Comparison of ENCODE assay signal across 13 cellular contexts in the genomic region with DNA sequence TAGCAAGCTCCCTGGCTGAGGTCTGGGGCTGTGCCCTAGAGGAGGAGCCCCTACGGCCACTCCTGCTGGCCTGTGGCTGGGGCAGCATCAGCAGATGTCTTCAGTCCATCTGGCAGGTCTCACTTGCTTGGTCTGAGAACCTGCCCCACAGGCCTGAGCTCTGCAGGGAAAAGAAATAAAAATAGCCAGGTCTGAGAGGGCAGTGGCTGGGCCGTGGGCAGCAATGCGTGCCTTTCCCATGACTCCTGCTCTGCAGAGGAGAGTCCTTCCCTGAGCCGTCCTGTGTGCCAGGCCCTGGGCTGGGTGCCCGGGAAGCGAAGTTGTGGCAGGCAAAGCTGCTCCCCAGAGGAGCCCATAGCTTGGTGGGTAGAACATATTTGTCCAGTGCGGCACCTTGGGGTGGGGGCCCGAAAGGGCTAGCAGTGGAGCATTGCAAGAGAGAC. TPM values are rescaled to one million over a fixed set of nuclear protein-coding genes. Genes with fewer than 3 reads are reported as not detected.
DNase-seq lines count a peak whose midpoint lies in the region; ATAC-seq and TF ChIP-seq lines count a peak whose summit lies in the region.
"Had no signal": no experiment of that assay in that cellular context is flagged by ENCODE, and none has a peak within 500 bp of the region (broad histone marks: within the 10 kb centered on the region; RNA-seq: fewer than 3 reads in every experiment).

No MANE protein-coding gene starts in this region.

- H3K9me3 ChIP-seq in lung (ENCODE audit: control insufficient read depth in 2 of 2, insufficient read depth in 1 of 2, low read length in 1 of 2) (no peaks in the 10 kb centered on the region), tibial artery (no peaks in the 10 kb centered on the region)

- no peak for TF ChIP-seq CTCF in fibroblast of mammary gland (conservative IDR thresholded peaks at IDR 0.05; ENCODE audit: control insufficient read depth, insufficient read depth, low read depth, low read length)
- no peak for TF ChIP-seq CTCF in lung (IDR thresholded peaks at IDR 0.05; ENCODE audit: control extremely low read depth, extremely low read depth)
- TF ChIP-seq CTCF in tibial artery (IDR thresholded peaks at IDR 0.05), result peak in 1 of 2 experiments; percentile 6

- H3K4me1 ChIP-seq in lung (ENCODE audit: control insufficient read depth in 2 of 2, insufficient read depth in 2 of 2, low read length in 2 of 2) (no peaks in the 10 kb centered on the region), tibial artery (peaks cover 0 to 64% (median 50%) of the 10 kb centered on the region in 4 donors)

- ATAC-seq in lung (ENCODE audit: insufficient read depth, low FRiP score) (peak; percentile 3), HG02852 (IDR thresholded peaks at IDR 0.05; ENCODE audit: unreplicated experiment) (no peak)
- ATAC-seq: CD8-positive, alpha-beta T cell; stimulated activated naive CD8-positive, alpha-beta T cell treated with anti-CD3 and anti-CD28 coated beads, Interleukin-15, Interleukin-2, amounts not matched to agents 100 U/mL and 50 U/mL, for 24 hours had no signal

- H3K27ac ChIP-seq in lung (ENCODE audit: low read depth in 1 of 2, low read length in 1 of 2) (peak overlapping the region in 1 of 2 donors; percentile 71), tibial artery (peak overlapping the region; percentile 81 to 86)
- H3K27ac ChIP-seq: cardiac muscle cell, HL-60 had no signal

- H3K4me3 ChIP-seq in fibroblast of mammary gland (ENCODE audit: control insufficient read depth, low read depth, low read length) (no peak overlapping the region), lung (no peak overlapping the region), tibial artery (no peak overlapping the region)
- H3K4me3 ChIP-seq: cardiac muscle cell had no signal

- no peaks in the 10 kb centered on the region for H3K36me3 ChIP-seq in lung (ENCODE audit: control insufficient read depth in 2 of 2, insufficient read depth in 2 of 2, low read length in 2 of 2)
- H3K36me3 ChIP-seq in tibial artery, result no peaks in the 10 kb centered on the region
- H3K36me3 ChIP-seq: cardiac muscle cell had no signal

- intact Hi-C loops in tibial artery (cut with DNase I; ENCODE audit: low total_unique reads), result loop anchor here (10.0 kb wide), 1 partner anchor 196 kb away; the partner anchor contains the start of gene MAN2B2

- no peaks in the 10 kb centered on the region for H3K27me3 ChIP-seq in lung (ENCODE audit: control insufficient read depth, insufficient read depth)
- no peaks in the 10 kb centered on the region for H3K27me3 ChIP-seq in tibial artery

- 83 to 90% methylated on average over 8 of the region's 8 CpGs for WGBS in lung, 2 donors

- DNase-seq in M059J (ENCODE audit: low read depth) (peak; percentile 95), fibroblast of mammary gland (ENCODE audit: low read depth) (peak; percentile 12), lung (ENCODE audit: low spot score) (no peak), tibial artery (peak; percentile 82 to 97), DMS153 (lab: John Stamatoyannopoulos, UW) (no peak), NCI-H1092 (lab: John Stamatoyannopoulos, UW) (no peak)
- DNase-seq: activated CD4-positive, alpha-beta T cell treated with anti-CD3 and anti-CD28 coated beads, Interleukin-2, amount 50 U/mL, for 48 hours; activated gamma-delta T cell treated with Interleukin-2 at 50 U/mL for 16 hours; CD8-positive, alpha-beta T cell; stimulated activated naive CD8-positive, alpha-beta T cell treated with anti-CD3 and anti-CD28 coated beads, Interleukin-15, Interleukin-2, amounts not matched to agents 100 U/mL and 50 U/mL, for 24 hours had no signal

RNA-seq across cellular contexts. Expression of gene KIAA0232, which starts 11.3 kb away (rescaled TPM):
- total RNA-seq in M059J (2014; rRNA removed; shearing (Covaris generic)), result 14.3 and 18.5 TPM in 2 replicates
- total RNA-seq in lung, result 10 to 100 TPM; 27.0 to 34.6 TPM
- polyA plus RNA-seq in lung, result 10 to 100 TPM in 1 of 2 donors, 1 to 10 TPM in 1; 6.8 to 10.4 TPM

RNA-seq across cellular contexts. Expression of gene BLOC1S4, which starts 55.3 kb away (rescaled TPM):
- 15.4 and 18.9 TPM in 2 replicates for total RNA-seq in M059J (2014; rRNA removed; shearing (Covaris generic))
- 10 to 100 TPM in 1 of 2 donors, 1 to 10 TPM in 1; 8.0 to 15.2 TPM for total RNA-seq in lung
- polyA plus RNA-seq in lung, result 10 to 100 TPM in 1 of 2 donors, 1 to 10 TPM in 1; 9.5 to 13.7 TPM

Comparison
In these comparisons a context has a peak if more than half of its experiments do, and no peak if none do; other contexts are left out.
1. DNase-seq: peak in M059J (single experiment), fibroblast of mammary gland (single experiment) and tibial artery (2 of 2); none in lung (single experiment), DMS153 (single experiment) and NCI-H1092 (single experiment).